ENCODE assay signal across 29 cellular contexts in the genomic region with DNA sequence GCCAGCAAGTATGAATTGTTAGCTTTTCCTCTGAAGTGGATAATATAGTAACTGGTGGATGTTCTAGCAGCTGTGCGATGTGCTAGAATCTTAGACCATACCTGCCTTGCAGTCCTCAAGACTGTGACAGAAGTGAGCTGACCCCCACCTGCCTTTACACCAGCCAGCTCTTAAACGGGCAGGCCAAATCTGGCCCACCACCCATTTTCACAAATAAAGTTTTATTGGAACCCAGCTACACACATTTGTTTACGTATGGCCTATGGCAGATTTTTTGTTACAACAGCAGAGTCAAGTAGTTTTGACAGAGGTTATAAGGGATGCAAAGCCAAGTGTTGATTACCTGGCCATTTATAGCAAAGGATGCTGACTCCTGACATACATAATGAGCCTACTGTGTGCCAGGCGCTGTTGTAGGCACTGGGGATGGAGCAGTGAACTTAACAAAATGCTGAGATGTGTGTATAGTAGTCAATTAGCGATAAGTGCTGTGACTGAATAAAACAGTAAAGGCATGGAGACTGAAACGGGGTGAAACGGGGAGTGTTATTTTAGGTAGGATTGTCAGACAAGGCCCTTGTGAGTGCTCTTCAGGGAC.
"Had no signal": no experiment of that assay in that cellular context is flagged by ENCODE, and none has a peak within 500 bp of the region (broad histone marks: within the 10 kb centered on the region; RNA-seq: fewer than 3 reads in every experiment).

No MANE protein-coding gene starts in this region.

- H3K27me3 ChIP-seq: Peyer's patch, SJCRH30 had no signal

- H3K27ac Mint-ChIP-seq: activated naive CD4-positive, alpha-beta T cell treated with anti-CD3 and anti-CD28 coated beads, Interleukin-2, amount 10 ng/mL, durations not matched to agents 7 days and 5 days; activated naive CD8-positive, alpha-beta T cell treated with anti-CD3 and anti-CD28 coated beads for 36 hours; activated T-helper 2 cell treated with anti-CD3 and anti-CD28 coated beads, Interferon-gamma antibody, Interleukin-2, Interleukin-4, amounts not matched to agents 10 μg/mL and 5 μg/mL and 100 μg/mL, durations not matched to agents 14 hours and 24 hours and 36 hours; T-helper 17 cell; WTC11 had no signal

- H3K27me3 Mint-ChIP-seq: activated naive CD4-positive, alpha-beta T cell treated with anti-CD3 and anti-CD28 coated beads, Interleukin-2, amount 10 ng/mL, durations not matched to agents 7 days and 5 days; activated naive CD8-positive, alpha-beta T cell treated with anti-CD3 and anti-CD28 coated beads for 36 hours; T-helper 17 cell had no signal

- H3K4me3 ChIP-seq: Peyer's patch, SJCRH30 had no signal

- ATAC-seq: T-helper 17 cell, WTC11 had no signal

- H3K9me3 ChIP-seq: Peyer's patch, SJCRH30, SK-N-SH had no signal

- H3K4me1 ChIP-seq: Peyer's patch, SJCRH30 had no signal

- DNase-seq: activated CD4-positive, alpha-beta T cell treated with anti-CD3 and anti-CD28 coated beads for 48 hours; activated CD4-positive, alpha-beta T cell treated with anti-CD3 and anti-CD28 coated beads, Interleukin-2, amount 50 U/mL, for 48 hours; activated CD4-positive, CD25-positive, alpha-beta regulatory T cell treated with anti-CD3 and anti-CD28 coated beads, Interleukin-2, amount 50 U/mL, for 72 hours; activated gamma-delta T cell treated with Interleukin-2 at 50 U/mL for 16 hours; activated naive CD4-positive, alpha-beta T cell treated with anti-CD3 and anti-CD28 coated beads, Interleukin-2, amount 10 ng/mL, durations not matched to agents 7 days and 5 days; activated naive CD8-positive, alpha-beta T cell treated with anti-CD3 and anti-CD28 coated beads for 36 hours; activated T-cell treated with anti-CD3 and anti-CD28 coated beads for 4 hours; activated T-cell treated with anti-CD3 and anti-CD28 coated beads, Interleukin-2, amount 50 U/mL, for 48 hours; central memory CD4-positive, alpha-beta T cell; cortex of kidney; MV-4-11; NCI-H1092 treated with DMSO at 0.1 percent for 48 hours; NCI-H1417 treated with DMSO at 0.1 percent for 48 hours; NCI-H1694 treated with DMSO at 0.1 percent for 48 hours; NCI-H2029 treated with DMSO at 0.1 percent for 48 hours; NCI-H345; NCI-H510A; NCI-H526 treated with DMSO at 0.1 percent for 48 hours; NCI-H82; Peyer's patch; Right ventricle myocardium superior; SJCRH30; SK-N-SH; SW 1271; T-helper 17 cell; T-helper 9 cell had no signal

- H3K4me3 Mint-ChIP-seq: activated naive CD4-positive, alpha-beta T cell treated with anti-CD3 and anti-CD28 coated beads, Interleukin-2, amount 10 ng/mL, durations not matched to agents 7 days and 5 days; activated naive CD8-positive, alpha-beta T cell treated with anti-CD3 and anti-CD28 coated beads for 36 hours; T-helper 17 cell; WTC11 had no signal

- H3K36me3 ChIP-seq: Peyer's patch, SJCRH30 had no signal

- H3K4me2 ChIP-seq: SK-N-SH had no signal

- H3K9me3 Mint-ChIP-seq: activated naive CD4-positive, alpha-beta T cell treated with anti-CD3 and anti-CD28 coated beads, Interleukin-2, amount 10 ng/mL, durations not matched to agents 7 days and 5 days; activated naive CD8-positive, alpha-beta T cell treated with anti-CD3 and anti-CD28 coated beads for 36 hours; activated T-helper 2 cell treated with anti-CD3 and anti-CD28 coated beads, Interferon-gamma antibody, Interleukin-2, Interleukin-4, amounts not matched to agents 10 μg/mL and 5 μg/mL and 100 μg/mL, durations not matched to agents 14 hours and 24 hours and 36 hours had no signal

- H3K27ac ChIP-seq: Peyer's patch, RWPE1, SJCRH30 had no signal

- H3K9me2 ChIP-seq: SK-N-SH had no signal

- H3K9ac ChIP-seq: SK-N-SH had no signal
